ENCODE assay signal across 31 cellular contexts in the genomic region with DNA sequence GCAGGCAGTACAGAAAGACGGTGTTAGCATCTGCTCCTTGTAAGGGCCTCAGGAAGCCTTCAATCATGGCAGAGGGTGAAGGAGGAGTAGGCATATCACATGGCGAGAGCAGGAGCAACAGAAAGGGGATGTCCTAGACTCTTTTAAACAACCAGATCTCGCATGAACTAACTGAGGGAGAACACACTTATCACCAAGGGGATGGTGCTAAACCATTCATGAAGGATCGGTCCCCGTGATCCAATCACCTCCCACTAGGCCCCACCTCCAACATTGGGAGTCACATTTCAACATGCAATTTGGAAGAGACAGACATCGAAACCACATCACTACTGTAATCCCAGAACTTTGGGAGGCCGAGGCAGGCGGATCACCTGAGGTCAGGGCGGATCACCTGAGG.
"Had no signal": no experiment of that assay in that cellular context is flagged by ENCODE, and none has a peak within 500 bp of the region (broad histone marks: within the 10 kb centered on the region; RNA-seq: fewer than 3 reads in every experiment).

No MANE protein-coding gene starts in this region.

- H3K4me3 ChIP-seq: MG63 had no signal

- H3K4me3 Mint-ChIP-seq: activated CD4-positive, alpha-beta T cell treated with anti-CD3 and anti-CD28 coated beads, Interleukin-2, amount 10 ng/mL, durations not matched to agents 24 days and 14 days; activated CD8-positive, alpha-beta T cell treated with anti-CD3 and anti-CD28 coated beads, Interleukin-2, amount 10 ng/mL, durations not matched to agents 7 days and 5 days; activated naive CD4-positive, alpha-beta T cell treated with anti-CD3 and anti-CD28 coated beads, Interleukin-2, amount 10 ng/mL, durations not matched to agents 7 days and 5 days; activated naive CD8-positive, alpha-beta T cell; activated naive CD8-positive, alpha-beta T cell treated with anti-CD3 and anti-CD28 coated beads, Interleukin-2, amount 50 U/mL, for 24 hours; brain had no signal

- ATAC-seq: activated CD8-positive, alpha-beta T cell treated with anti-CD3 and anti-CD28 coated beads, Interleukin-2, amount 10 ng/mL, durations not matched to agents 7 days and 5 days; activated naive CD8-positive, alpha-beta T cell treated with anti-CD3 and anti-CD28 coated beads, Interleukin-2, amount 50 U/mL, for 24 hours; PC-3; Right ventricle myocardium inferior had no signal

- H3K27ac Mint-ChIP-seq: activated CD4-positive, alpha-beta T cell treated with anti-CD3 and anti-CD28 coated beads, Interleukin-2, amount 10 ng/mL, durations not matched to agents 24 days and 14 days; activated CD8-positive, alpha-beta T cell treated with anti-CD3 and anti-CD28 coated beads, Interleukin-2, amount 10 ng/mL, durations not matched to agents 7 days and 5 days; activated naive CD4-positive, alpha-beta T cell treated with anti-CD3 and anti-CD28 coated beads, Interleukin-2, amount 10 ng/mL, durations not matched to agents 7 days and 5 days; activated naive CD8-positive, alpha-beta T cell; activated naive CD8-positive, alpha-beta T cell treated with anti-CD3 and anti-CD28 coated beads, Interleukin-2, amount 50 U/mL, for 24 hours; brain had no signal

- H3K27ac ChIP-seq: RWPE1, WERI-Rb-1 had no signal

- H3K27me3 ChIP-seq: MG63 had no signal

- DNase-seq: activated CD4-positive, alpha-beta T cell treated with anti-CD3 and anti-CD28 coated beads, Interleukin-2, amount 10 ng/mL, durations not matched to agents 24 days and 14 days; activated CD4-positive, alpha-beta T cell treated with anti-CD3 and anti-CD28 coated beads, Interleukin-2, amount 50 U/mL, for 48 hours; activated CD8-positive, alpha-beta T cell treated with anti-CD3 and anti-CD28 coated beads, Interleukin-2, amount 10 ng/mL, durations not matched to agents 7 days and 5 days; activated effector memory CD4-positive, alpha-beta T cell treated with Interleukin-2 at 50 U/mL for 16 hours; activated naive CD4-positive, alpha-beta T cell treated with anti-CD3 and anti-CD28 coated beads, Interleukin-2, amount 10 ng/mL, durations not matched to agents 7 days and 5 days; activated naive CD8-positive, alpha-beta T cell treated with anti-CD3 and anti-CD28 coated beads, Interleukin-2, amount 50 U/mL, for 24 hours; activated T-cell treated with anti-CD3 and anti-CD28 coated beads, Interleukin-2, amount 50 U/mL, for 48 hours; anterior cingulate cortex; central memory CD4-positive, alpha-beta T cell; Kasumi-1; KG1; MG63; NCI-H1048; NCI-H1105 treated with DMSO at 0.1 percent for 48 hours; NCI-H1436; NCI-H1694; NCI-H1930; NCI-H2081 treated with DMSO at 0.1 percent for 48 hours; NCI-H226; NCI-H446 treated with DMSO at 0.1 percent for 48 hours; NCI-H524; NCI-H69; NK-92 treated with Interleukin-12 subunit alpha and Interleukin-12 subunit beta, amount 100 ng/mL, for 24 hours; PC-3; T1000; WERI-Rb-1 had no signal

- H3K27me3 Mint-ChIP-seq: activated naive CD4-positive, alpha-beta T cell treated with anti-CD3 and anti-CD28 coated beads, Interleukin-2, amount 10 ng/mL, durations not matched to agents 7 days and 5 days; activated naive CD8-positive, alpha-beta T cell; activated naive CD8-positive, alpha-beta T cell treated with anti-CD3 and anti-CD28 coated beads, Interleukin-2, amount 50 U/mL, for 24 hours had no signal

- H3K36me3 ChIP-seq: MG63, WERI-Rb-1 had no signal

- H3K36me3 Mint-ChIP-seq: activated naive CD4-positive, alpha-beta T cell treated with anti-CD3 and anti-CD28 coated beads, Interleukin-2, amount 10 ng/mL, durations not matched to agents 7 days and 5 days; activated naive CD8-positive, alpha-beta T cell; brain had no signal

- H3K4me1 Mint-ChIP-seq: activated CD4-positive, alpha-beta T cell treated with anti-CD3 and anti-CD28 coated beads, Interleukin-2, amount 10 ng/mL, durations not matched to agents 24 days and 14 days; activated naive CD4-positive, alpha-beta T cell treated with anti-CD3 and anti-CD28 coated beads, Interleukin-2, amount 10 ng/mL, durations not matched to agents 7 days and 5 days; activated naive CD8-positive, alpha-beta T cell treated with anti-CD3 and anti-CD28 coated beads, Interleukin-2, amount 50 U/mL, for 24 hours; brain had no signal

- FAIRE-seq: RCC 7860 had no signal
